In the genomic region with DNA sequence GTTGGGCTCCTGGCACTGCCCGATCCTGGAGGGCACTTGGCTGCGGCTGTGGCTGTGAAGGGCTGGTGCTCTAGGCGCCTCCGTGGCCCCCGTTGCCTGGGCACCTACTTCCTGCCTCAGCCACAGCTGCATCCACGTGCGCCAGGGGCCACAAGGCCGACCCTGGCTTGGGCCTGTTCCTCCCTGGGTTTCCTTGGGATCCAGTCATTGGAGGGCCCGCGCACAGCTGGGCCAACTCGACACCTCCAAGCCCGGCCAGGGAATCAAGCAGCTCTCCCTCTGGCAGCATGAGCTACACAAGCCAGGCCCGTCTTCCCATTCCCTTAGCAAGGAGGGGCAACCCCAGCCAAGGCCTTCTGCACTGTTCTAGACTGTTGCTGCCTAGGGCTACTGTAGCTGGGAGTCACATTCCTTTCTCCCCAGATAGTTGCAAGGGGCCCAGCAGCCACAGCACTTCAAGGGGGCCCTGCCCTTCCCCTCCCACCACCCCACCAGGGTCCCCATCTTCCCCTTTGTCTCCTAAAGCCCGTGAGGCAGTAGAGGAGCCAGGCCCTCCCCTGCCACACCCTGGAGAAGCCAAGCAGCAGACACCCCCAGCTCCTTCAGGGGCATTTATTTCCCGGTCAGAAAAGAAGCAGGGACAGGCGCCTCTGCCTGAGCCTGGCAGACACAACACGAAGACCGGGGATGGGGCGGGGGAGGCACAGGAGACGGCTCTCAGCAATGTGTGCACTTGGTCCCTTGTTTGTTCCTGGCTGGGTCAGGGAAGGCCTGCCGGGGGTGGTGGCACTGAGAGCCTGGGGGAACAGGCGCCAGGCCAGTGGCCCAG, we compare ENCODE assay signal across 8 cellular contexts. TPM values are rescaled to one million over a fixed set of nuclear protein-coding genes. Genes with fewer than 3 reads are reported as not detected.
DNase-seq lines count a peak whose midpoint lies in the region; TF ChIP-seq lines count a peak whose summit lies in the region.

No MANE protein-coding gene starts in this region.

- DNase-seq in NCI-H510A treated with DMSO at 0.1 percent for 48 hours (lab: John Stamatoyannopoulos, UW) (peak; percentile 22), NCI-H510A (lab: John Stamatoyannopoulos, UW) (no peak), NCI-H69 (lab: John Stamatoyannopoulos, UW) (peak; percentile 69), ascending aorta (ENCODE audit: low spot score in 2 of 2) (no peak), vagina (ENCODE audit: extremely low spot score in 2 of 2) (no peak), mucosa of gallbladder (ENCODE audit: low spot score) (no peak), occipital lobe (lab: John Stamatoyannopoulos, UW) (no peak)

- 46% methylated on average over 22 of the region's 22 CpGs for WGBS in liver

- no peak overlapping the region for H3K4me3 ChIP-seq in ascending aorta
- H3K4me3 ChIP-seq in liver (ENCODE audit: low read depth in 1 of 3, low read length in 3 of 3), result no peak overlapping the region
- no peak overlapping the region for H3K4me3 ChIP-seq in vagina

- no peak for TF ChIP-seq RAD21 in liver (IDR thresholded peaks at IDR 0.05)

- no peak overlapping the region for H3K9ac ChIP-seq in liver (ENCODE audit: low read depth in 1 of 2, low read length in 2 of 2)

- peak overlapping the region; percentile 96 to 99 for H3K27ac ChIP-seq in ascending aorta
- peak overlapping the region; percentile 92 to 95 for H3K27ac ChIP-seq in liver (ENCODE audit: low read depth in 1 of 2, low read length in 2 of 2)
- H3K27ac ChIP-seq in vagina, result peak overlapping the region; percentile 82

- H3K27me3 ChIP-seq in ascending aorta (no peaks in the 10 kb centered on the region), liver (ENCODE audit: control insufficient read depth in 4 of 4, insufficient read depth in 4 of 4, low read length in 3 of 4) (no peaks in the 10 kb centered on the region), vagina (no peaks in the 10 kb centered on the region)

- H3K36me3 ChIP-seq in ascending aorta, result peaks cover 22 to 45% of the 10 kb centered on the region in 2 donors
- H3K36me3 ChIP-seq in liver (ENCODE audit: control insufficient read depth in 4 of 4, insufficient read depth in 3 of 4, low read depth in 1 of 4, low read length in 3 of 4), result peaks cover 0 to 6% (median 2%) of the 10 kb centered on the region in 4 donors
- peaks cover 0 to 9% of the 10 kb centered on the region in 2 donors for H3K36me3 ChIP-seq in vagina

- TF ChIP-seq POLR2A in vagina (IDR thresholded peaks at IDR 0.05), result no peak

- peaks cover 18 to 30% of the 10 kb centered on the region in 2 donors for H3K4me1 ChIP-seq in ascending aorta
- H3K4me1 ChIP-seq in liver (ENCODE audit: control insufficient read depth in 4 of 4, insufficient read depth in 4 of 4, low read length in 3 of 4), result peaks cover 20 to 80% (median 58%) of the 10 kb centered on the region in 4 donors
- peaks cover 72% of the 10 kb centered on the region for H3K4me1 ChIP-seq in vagina

- TF ChIP-seq CTCF in ascending aorta (IDR thresholded peaks at IDR 0.05) (no peak), liver (IDR thresholded peaks at IDR 0.05; ENCODE audit: low read depth, low read length, missing input control) (no peak), vagina (IDR thresholded peaks at IDR 0.05) (no peak)

- intact Hi-C loops in ascending aorta (cut with DNase I) (loop anchor here (10.0 kb wide), 1 partner anchor 353 kb away; the partner anchor contains the start of gene ACTG1), vagina (cut with DNase I) (no loop called here)

- H3K9me3 ChIP-seq in ascending aorta (no peaks in the 10 kb centered on the region), liver (ENCODE audit: control insufficient read depth in 4 of 4, low read length in 3 of 4) (no peaks in the 10 kb centered on the region), vagina (no peaks in the 10 kb centered on the region)

TF ChIP-seq in liver, 16 proteins besides CTCF, POLR2A, EP300 and RAD21:
- TF ChIP-seq, protein P1, sequence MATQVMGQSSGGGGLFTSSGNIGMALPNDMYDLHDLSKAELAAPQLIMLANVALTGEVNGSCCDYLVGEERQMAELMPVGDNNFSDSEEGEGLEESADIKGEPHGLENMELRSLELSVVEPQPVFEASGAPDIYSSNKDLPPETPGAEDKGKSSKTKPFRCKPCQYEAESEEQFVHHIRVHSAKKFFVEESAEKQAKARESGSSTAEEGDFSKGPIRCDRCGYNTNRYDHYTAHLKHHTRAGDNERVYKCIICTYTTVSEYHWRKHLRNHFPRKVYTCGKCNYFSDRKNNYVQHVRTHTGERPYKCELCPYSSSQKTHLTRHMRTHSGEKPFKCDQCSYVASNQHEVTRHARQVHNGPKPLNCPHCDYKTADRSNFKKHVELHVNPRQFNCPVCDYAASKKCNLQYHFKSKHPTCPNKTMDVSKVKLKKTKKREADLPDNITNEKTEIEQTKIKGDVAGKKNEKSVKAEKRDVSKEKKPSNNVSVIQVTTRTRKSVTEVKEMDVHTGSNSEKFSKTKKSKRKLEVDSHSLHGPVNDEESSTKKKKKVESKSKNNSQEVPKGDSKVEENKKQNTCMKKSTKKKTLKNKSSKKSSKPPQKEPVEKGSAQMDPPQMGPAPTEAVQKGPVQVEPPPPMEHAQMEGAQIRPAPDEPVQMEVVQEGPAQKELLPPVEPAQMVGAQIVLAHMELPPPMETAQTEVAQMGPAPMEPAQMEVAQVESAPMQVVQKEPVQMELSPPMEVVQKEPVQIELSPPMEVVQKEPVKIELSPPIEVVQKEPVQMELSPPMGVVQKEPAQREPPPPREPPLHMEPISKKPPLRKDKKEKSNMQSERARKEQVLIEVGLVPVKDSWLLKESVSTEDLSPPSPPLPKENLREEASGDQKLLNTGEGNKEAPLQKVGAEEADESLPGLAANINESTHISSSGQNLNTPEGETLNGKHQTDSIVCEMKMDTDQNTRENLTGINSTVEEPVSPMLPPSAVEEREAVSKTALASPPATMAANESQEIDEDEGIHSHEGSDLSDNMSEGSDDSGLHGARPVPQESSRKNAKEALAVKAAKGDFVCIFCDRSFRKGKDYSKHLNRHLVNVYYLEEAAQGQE (IDR thresholded peaks at IDR 0.05), result no peak
- peak in 1 of 2 donors; percentile 25 for TF ChIP-seq HNF4A (conservative IDR thresholded peaks at IDR 0.05)
- TF ChIP-seq ATF3 (IDR thresholded peaks at IDR 0.05), result no peak
- peak in 1 of 2 donors; percentile 39 for TF ChIP-seq EGR1 (IDR thresholded peaks at IDR 0.05; ENCODE audit: low read depth in 2 of 2)
- TF ChIP-seq RXRA (IDR thresholded peaks at IDR 0.05), result peak; percentile 13 to 36
- TF ChIP-seq TAF1 (conservative IDR thresholded peaks at IDR 0.05), result no peak
- no peak for TF ChIP-seq HNF4G (IDR thresholded peaks at IDR 0.05)
- no peak for TF ChIP-seq NR2F2 (IDR thresholded peaks at IDR 0.05)
- TF ChIP-seq YY1 (IDR thresholded peaks at IDR 0.05), result no peak
- no peak for TF ChIP-seq GABPA (IDR thresholded peaks at IDR 0.05 in 1 of 2, conservative IDR thresholded peaks at IDR 0.05 in 1 of 2)
- TF ChIP-seq ZBTB33 (IDR thresholded peaks at IDR 0.05), result no peak
- no peak for TF ChIP-seq JUND (IDR thresholded peaks at IDR 0.05)
- TF ChIP-seq MAX (IDR thresholded peaks at IDR 0.05), result peak; percentile 16

RNA-seq across cellular contexts. Expression of gene ARHGDIA, which starts 3.8 kb away (rescaled TPM):
- total RNA-seq in ascending aorta, result 314 TPM
- 10 to 100 TPM; 35.5 to 47.3 TPM for total RNA-seq in liver
- 100 to 1,000 TPM; 103 to 142 TPM for polyA plus RNA-seq in liver
- total RNA-seq in vagina, result 120 TPM
- total RNA-seq in mucosa of gallbladder, result 340 TPM
- 22.9 TPM for total RNA-seq in occipital lobe

RNA-seq across cellular contexts. Expression of gene P4HB, which starts 7.0 kb away (rescaled TPM):
- total RNA-seq in ascending aorta, result 670 TPM
- total RNA-seq in liver, result 1,000 to 10,000 TPM; 1,086 to 3,361 TPM
- polyA plus RNA-seq in liver, result 1,000 to 10,000 TPM in 1 of 2 donors, 100 to 1,000 TPM in 1; 1,000 to 2,066 TPM
- 463 TPM for total RNA-seq in vagina
- 611 TPM for total RNA-seq in mucosa of gallbladder
- 57.4 TPM for total RNA-seq in occipital lobe

RNA-seq across cellular contexts. Expression of gene ALYREF, which starts 24.0 kb away (rescaled TPM):
- 31.8 TPM for total RNA-seq in ascending aorta
- total RNA-seq in liver, result 10 to 100 TPM; 22.6 to 67.4 TPM
- polyA plus RNA-seq in liver, result 10 to 100 TPM in 1 of 2 donors, 1 to 10 TPM in 1; 2.5 to 24.6 TPM
- total RNA-seq in vagina, result 78.8 TPM
- total RNA-seq in mucosa of gallbladder, result 48.1 TPM
- 78.3 TPM for total RNA-seq in occipital lobe

RNA-seq across cellular contexts. Expression of gene ANAPC11, which starts 24.2 kb away (rescaled TPM):
- 108 TPM for total RNA-seq in ascending aorta
- total RNA-seq in liver, result 10 to 100 TPM; 71.0 to 78.7 TPM
- polyA plus RNA-seq in liver, result 100 to 1,000 TPM; 160 to 246 TPM
- total RNA-seq in vagina, result 135 TPM
- total RNA-seq in mucosa of gallbladder, result 124 TPM
- total RNA-seq in occipital lobe, result 43.0 TPM

RNA-seq across cellular contexts. Expression of gene PPP1R27, which starts 32.5 kb away (rescaled TPM):
- not detected for total RNA-seq in ascending aorta
- total RNA-seq in liver, result not detected
- polyA plus RNA-seq in liver, result under 1 TPM; 0.31 to 0.35 TPM
- total RNA-seq in vagina, result not detected
- not detected for total RNA-seq in mucosa of gallbladder
- total RNA-seq in occipital lobe, result not detected

Comparison
In these comparisons a context has a peak if more than half of its experiments do, and no peak if none do; other contexts are left out.
1. DNase-seq: peak in NCI-H510A treated with DMSO at 0.1 percent for 48 hours (single experiment) and NCI-H69 (single experiment); none in NCI-H510A (single experiment), ascending aorta (0 of 2), vagina (0 of 2), mucosa of gallbladder (single experiment) and occipital lobe (single experiment).
2. Peak in every context shown above with its lines, with median percentiles within 50 percentile points of each other: H3K27ac ChIP-seq.